ENCODE assay signal across 18 cellular contexts in the genomic region with DNA sequence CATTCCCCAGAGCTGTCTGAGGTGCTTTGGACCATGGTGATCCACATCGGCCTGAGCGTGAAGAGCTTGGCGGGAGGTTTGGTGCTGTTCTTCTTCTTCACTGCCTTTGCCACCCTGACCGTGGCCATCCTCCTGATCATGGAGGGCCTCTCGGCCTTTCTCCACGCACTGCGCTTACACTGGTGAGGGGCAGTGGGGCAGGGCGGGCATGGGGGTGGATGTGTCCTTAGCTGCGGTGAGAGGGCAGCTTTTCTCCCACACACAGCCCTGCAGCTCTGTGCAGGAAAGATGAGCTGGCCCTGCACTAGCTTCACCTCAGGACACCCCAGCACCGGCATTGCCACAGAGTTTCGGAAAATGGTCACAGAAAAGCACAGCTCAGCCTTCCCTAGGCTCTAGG.
"Had no signal": no experiment of that assay in that cellular context is flagged by ENCODE, and none has a peak within 500 bp of the region (broad histone marks: within the 10 kb centered on the region; RNA-seq: fewer than 3 reads in every experiment).

No MANE protein-coding gene starts in this region.

- ATAC-seq: activated naive CD8-positive, alpha-beta T cell treated with anti-CD3 and anti-CD28 coated beads, Interleukin-2, amount 50 U/mL, for 24 hours; left cardiac atrium; natural killer cell had no signal

- H3K9me3 Mint-ChIP-seq: activated naive CD8-positive, alpha-beta T cell treated with anti-CD3 and anti-CD28 coated beads, Interleukin-2, amount 50 U/mL, for 24 hours; dendritic cell treated with granulocyte-macrophage colony-stimulating factor and Interleukin-4, amounts not matched to agents 40 ng/mL and 50 ng/mL, for 4 days; endodermal cell; natural killer cell; stimulated activated naive CD8-positive, alpha-beta T cell treated with anti-CD3 and anti-CD28 coated beads, Interleukin-15, Interleukin-2, amounts not matched to agents 100 ng/mL and 50 ng/mL, for 24 hours had no signal

- H3K9me3 ChIP-seq: SJSA1 had no signal

- H3K27me3 ChIP-seq: SJSA1 had no signal

- H3K27me3 Mint-ChIP-seq: dendritic cell treated with granulocyte-macrophage colony-stimulating factor and Interleukin-4, amounts not matched to agents 40 ng/mL and 50 ng/mL, for 4 days; stimulated activated naive CD8-positive, alpha-beta T cell treated with anti-CD3 and anti-CD28 coated beads, Interleukin-15, Interleukin-2, amounts not matched to agents 100 ng/mL and 50 ng/mL, for 24 hours had no signal

- H3K27ac Mint-ChIP-seq: activated naive CD8-positive, alpha-beta T cell treated with anti-CD3 and anti-CD28 coated beads, Interleukin-2, amount 50 U/mL, for 24 hours; dendritic cell treated with granulocyte-macrophage colony-stimulating factor and Interleukin-4, amounts not matched to agents 40 ng/mL and 50 ng/mL, for 4 days; endodermal cell; immature natural killer cell; natural killer cell; stimulated activated naive CD8-positive, alpha-beta T cell treated with anti-CD3 and anti-CD28 coated beads, Interleukin-15, Interleukin-2, amounts not matched to agents 100 ng/mL and 50 ng/mL, for 24 hours had no signal

- DNase-seq: activated CD4-positive, alpha-beta T cell treated with anti-CD3 and anti-CD28 coated beads for 4 hours; activated CD8-positive, alpha-beta memory T cell treated with anti-CD3 and anti-CD28 coated beads for 24 hours; activated naive CD4-positive, alpha-beta T cell treated with Interleukin-2 at 50 U/mL for 16 hours; activated naive CD8-positive, alpha-beta T cell treated with anti-CD3 and anti-CD28 coated beads, Interleukin-2, amount 50 U/mL, for 24 hours; central memory CD4-positive, alpha-beta T cell; endodermal cell; erythroblast; immature natural killer cell; natural killer cell; occipital lobe; stimulated activated CD4-positive, alpha-beta T cell treated with anti-CD3 and anti-CD28 coated beads, Interleukin-2, amount 100 ng/mL, for 48 hours; stimulated activated CD8-positive, alpha-beta memory T cell treated with anti-CD3 and anti-CD28 coated beads, Interleukin-4, amount 100 ng/mL, for 48 hours; T-helper 1 cell; trophoblast cell had no signal

- H3K36me3 Mint-ChIP-seq: natural killer cell had no signal

- H3K27ac ChIP-seq: SJSA1 had no signal

- H3K4me3 ChIP-seq: SJSA1 had no signal

- H3K4me3 Mint-ChIP-seq: activated naive CD8-positive, alpha-beta T cell treated with anti-CD3 and anti-CD28 coated beads, Interleukin-2, amount 50 U/mL, for 24 hours; dendritic cell treated with granulocyte-macrophage colony-stimulating factor and Interleukin-4, amounts not matched to agents 40 ng/mL and 50 ng/mL, for 4 days; endodermal cell; immature natural killer cell; natural killer cell; stimulated activated naive CD8-positive, alpha-beta T cell treated with anti-CD3 and anti-CD28 coated beads, Interleukin-15, Interleukin-2, amounts not matched to agents 100 ng/mL and 50 ng/mL, for 24 hours had no signal
